9 cellular contexts compared by ENCODE assay signal in the genomic region with DNA sequence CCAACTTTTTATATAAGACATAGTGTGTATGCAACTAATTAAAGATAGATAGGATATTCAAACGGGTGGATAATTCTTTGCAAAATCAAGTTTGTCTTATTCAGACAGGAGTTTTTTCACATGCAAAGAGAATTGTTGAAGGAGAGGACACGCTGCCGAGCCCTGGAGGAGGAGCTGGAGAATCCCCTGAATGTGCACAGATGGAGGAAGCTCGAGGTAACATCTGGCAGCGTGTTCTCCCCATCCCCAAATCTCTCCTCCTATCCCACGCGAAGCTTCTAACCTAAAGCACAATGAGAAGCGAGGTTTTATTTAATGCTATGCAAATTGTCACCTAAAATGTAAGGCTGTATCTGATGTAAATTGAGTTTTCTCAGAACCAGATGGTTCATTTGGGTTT. TPM values are rescaled to one million over a fixed set of nuclear protein-coding genes. Genes with fewer than 3 reads are reported as not detected.
"Had no signal": no experiment of that assay in that cellular context is flagged by ENCODE, and none has a peak within 500 bp of the region (broad histone marks: within the 10 kb centered on the region; RNA-seq: fewer than 3 reads in every experiment).

No MANE protein-coding gene starts in this region.

- ATAC-seq: HCT116, HepG2 had no signal

- H3K36me3 ChIP-seq: HAP-1 had no signal

- H3K9me3 ChIP-seq: HAP-1 had no signal

- H3K4me3 Mint-ChIP-seq: HFFc6, IgD-negative memory B cell had no signal

- H3K27ac Mint-ChIP-seq: HFFc6, IgD-negative memory B cell had no signal

- H3K4me1 ChIP-seq: HAP-1 had no signal

- H3K4me3 ChIP-seq: GM23248, HAP-1 had no signal

- H3K9me3 Mint-ChIP-seq: HFFc6, IgD-negative memory B cell had no signal

- H3K27ac ChIP-seq: GM23248, HL-60 had no signal

- DNase-seq: GM23248, GOT3, H7, HFFc6 had no signal

- H3K36me3 Mint-ChIP-seq: IgD-negative memory B cell had no signal

RNA-seq across cellular contexts. Expression of gene CFAP58, which starts 50.0 kb away (rescaled TPM):
- total RNA-seq: HepG2 had no signal
